In the genomic region with DNA sequence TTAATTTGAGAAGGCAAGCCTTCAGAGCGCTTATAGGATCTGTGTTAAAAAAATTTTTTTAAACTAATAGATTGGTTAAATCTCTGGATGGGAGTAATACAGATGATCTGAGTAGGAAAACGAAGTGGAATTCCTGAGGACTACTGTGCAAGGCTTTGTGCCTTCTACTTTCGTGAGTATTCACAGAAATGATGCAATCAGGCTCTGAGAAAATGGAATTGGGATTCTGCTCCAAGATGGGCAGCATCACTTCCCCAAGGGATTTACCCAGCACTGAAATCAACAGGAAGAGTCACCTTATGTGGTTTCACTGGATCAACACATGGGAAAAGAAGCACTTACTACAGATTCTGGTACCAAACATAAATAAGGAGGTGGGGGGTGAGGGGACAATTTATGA, we compare ENCODE assay signal across 1 cellular context.
TF ChIP-seq lines count a peak whose summit lies in the region.

No MANE protein-coding gene starts in this region.

TF ChIP-seq in GM23338, 12 proteins besides CTCF, POLR2A, EP300 and RAD21 (continued from another document):
- TF ChIP-seq, protein P1, sequence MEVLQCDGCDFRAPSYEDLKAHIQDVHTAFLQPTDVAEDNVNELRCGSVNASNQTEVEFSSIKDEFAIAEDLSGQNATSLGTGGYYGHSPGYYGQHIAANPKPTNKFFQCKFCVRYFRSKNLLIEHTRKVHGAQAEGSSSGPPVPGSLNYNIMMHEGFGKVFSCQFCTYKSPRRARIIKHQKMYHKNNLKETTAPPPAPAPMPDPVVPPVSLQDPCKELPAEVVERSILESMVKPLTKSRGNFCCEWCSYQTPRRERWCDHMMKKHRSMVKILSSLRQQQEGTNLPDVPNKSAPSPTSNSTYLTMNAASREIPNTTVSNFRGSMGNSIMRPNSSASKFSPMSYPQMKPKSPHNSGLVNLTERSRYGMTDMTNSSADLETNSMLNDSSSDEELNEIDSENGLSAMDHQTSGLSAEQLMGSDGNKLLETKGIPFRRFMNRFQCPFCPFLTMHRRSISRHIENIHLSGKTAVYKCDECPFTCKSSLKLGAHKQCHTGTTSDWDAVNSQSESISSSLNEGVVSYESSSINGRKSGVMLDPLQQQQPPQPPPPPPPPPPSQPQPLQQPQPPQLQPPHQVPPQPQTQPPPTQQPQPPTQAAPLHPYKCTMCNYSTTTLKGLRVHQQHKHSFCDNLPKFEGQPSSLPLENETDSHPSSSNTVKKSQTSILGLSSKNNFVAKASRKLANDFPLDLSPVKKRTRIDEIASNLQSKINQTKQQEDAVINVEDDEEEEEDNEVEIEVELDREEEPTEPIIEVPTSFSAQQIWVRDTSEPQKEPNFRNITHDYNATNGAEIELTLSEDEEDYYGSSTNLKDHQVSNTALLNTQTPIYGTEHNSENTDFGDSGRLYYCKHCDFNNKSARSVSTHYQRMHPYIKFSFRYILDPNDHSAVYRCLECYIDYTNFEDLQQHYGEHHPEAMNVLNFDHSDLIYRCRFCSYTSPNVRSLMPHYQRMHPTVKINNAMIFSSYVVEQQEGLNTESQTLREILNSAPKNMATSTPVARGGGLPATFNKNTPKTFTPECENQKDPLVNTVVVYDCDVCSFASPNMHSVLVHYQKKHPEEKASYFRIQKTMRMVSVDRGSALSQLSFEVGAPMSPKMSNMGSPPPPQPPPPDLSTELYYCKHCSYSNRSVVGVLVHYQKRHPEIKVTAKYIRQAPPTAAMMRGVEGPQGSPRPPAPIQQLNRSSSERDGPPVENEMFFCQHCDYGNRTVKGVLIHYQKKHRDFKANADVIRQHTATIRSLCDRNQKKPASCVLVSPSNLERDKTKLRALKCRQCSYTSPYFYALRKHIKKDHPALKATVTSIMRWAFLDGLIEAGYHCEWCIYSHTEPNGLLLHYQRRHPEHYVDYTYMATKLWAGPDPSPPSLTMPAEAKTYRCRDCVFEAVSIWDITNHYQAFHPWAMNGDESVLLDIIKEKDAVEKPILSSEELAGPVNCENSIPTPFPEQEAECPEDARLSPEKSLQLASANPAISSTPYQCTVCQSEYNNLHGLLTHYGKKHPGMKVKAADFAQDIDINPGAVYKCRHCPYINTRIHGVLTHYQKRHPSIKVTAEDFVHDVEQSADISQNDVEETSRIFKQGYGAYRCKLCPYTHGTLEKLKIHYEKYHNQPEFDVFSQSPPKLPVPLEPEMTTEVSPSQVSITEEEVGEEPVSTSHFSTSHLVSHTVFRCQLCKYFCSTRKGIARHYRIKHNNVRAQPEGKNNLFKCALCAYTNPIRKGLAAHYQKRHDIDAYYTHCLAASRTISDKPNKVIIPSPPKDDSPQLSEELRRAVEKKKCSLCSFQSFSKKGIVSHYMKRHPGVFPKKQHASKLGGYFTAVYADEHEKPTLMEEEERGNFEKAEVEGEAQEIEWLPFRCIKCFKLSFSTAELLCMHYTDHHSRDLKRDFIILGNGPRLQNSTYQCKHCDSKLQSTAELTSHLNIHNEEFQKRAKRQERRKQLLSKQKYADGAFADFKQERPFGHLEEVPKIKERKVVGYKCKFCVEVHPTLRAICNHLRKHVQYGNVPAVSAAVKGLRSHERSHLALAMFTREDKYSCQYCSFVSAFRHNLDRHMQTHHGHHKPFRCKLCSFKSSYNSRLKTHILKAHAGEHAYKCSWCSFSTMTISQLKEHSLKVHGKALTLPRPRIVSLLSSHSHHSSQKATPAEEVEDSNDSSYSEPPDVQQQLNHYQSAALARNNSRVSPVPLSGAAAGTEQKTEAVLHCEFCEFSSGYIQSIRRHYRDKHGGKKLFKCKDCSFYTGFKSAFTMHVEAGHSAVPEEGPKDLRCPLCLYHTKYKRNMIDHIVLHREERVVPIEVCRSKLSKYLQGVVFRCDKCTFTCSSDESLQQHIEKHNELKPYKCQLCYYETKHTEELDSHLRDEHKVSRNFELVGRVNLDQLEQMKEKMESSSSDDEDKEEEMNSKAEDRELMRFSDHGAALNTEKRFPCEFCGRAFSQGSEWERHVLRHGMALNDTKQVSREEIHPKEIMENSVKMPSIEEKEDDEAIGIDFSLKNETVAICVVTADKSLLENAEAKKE (CRISPR knock-in tag; IDR thresholded peaks at IDR 0.05) = no peak
- TF ChIP-seq ZNF331 (CRISPR knock-in tag; IDR thresholded peaks at IDR 0.05; ENCODE audit: low read depth) (no peak), JUNB (IDR thresholded peaks at IDR 0.05; ENCODE audit: unreplicated experiment) (no peak), ETS1 (IDR thresholded peaks at IDR 0.05) (no peak), STAT1 (IDR thresholded peaks at IDR 0.05; ENCODE audit: unreplicated experiment) (no peak), EZH2phosphoT487 (IDR thresholded peaks at IDR 0.05; ENCODE audit: unreplicated experiment) (no peak), EZH2 (IDR thresholded peaks at IDR 0.05; ENCODE audit: low read depth, unreplicated experiment) (no peak), ZNF114 (CRISPR knock-in tag; IDR thresholded peaks at IDR 0.05) (no peak)
